ENCODE assay signal across 10 cellular contexts in the genomic region with DNA sequence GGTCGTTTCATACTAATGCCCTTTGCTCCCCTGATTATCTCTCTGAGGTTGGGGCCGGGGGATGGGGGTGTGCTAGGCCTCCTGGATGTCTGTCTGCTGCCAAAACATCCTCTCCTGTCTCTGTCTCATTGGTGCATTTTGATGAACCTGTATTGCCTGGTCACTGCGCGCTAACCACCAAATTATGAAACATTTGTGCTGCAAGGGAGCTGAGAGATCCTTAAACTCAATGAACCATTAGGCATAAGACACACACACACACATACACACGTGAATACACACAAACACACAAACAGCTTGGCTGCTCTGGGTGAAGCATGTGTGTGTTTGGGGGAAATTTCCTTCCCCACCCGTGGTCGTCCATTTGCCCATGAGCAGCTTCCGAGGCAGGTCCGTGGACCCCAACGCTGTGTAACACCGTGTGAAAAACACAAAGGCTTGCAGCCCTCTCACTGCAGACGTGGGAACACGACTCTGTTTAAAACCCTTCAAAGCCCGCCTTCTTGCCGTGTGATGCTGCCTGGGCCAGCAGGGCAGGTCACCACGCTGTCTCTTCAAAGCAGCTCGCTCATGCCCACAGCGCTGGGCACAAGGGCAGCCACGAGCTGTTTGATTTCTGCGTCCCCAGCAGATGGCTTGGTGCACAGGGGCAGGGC.
DNase-seq lines count a peak whose midpoint lies in the region; TF ChIP-seq lines count a peak whose summit lies in the region.
"Had no signal": no experiment of that assay in that cellular context is flagged by ENCODE, and none has a peak within 500 bp of the region (broad histone marks: within the 10 kb centered on the region; RNA-seq: fewer than 3 reads in every experiment).

No MANE protein-coding gene starts in this region.

- no peak for TF ChIP-seq CTCF in type B pancreatic cell (conservative IDR thresholded peaks at IDR 0.05)

- H3K27me3 Mint-ChIP-seq in activated naive CD8-positive, alpha-beta T cell, result no peaks in the 10 kb centered on the region
- H3K27me3 Mint-ChIP-seq in activated naive CD8-positive, alpha-beta T cell treated with anti-CD3 and anti-CD28 coated beads for 36 hours, result peaks cover 6% of the 10 kb centered on the region
- no peaks in the 10 kb centered on the region for H3K27me3 Mint-ChIP-seq in dendritic cell treated with granulocyte-macrophage colony-stimulating factor and Interleukin-4, amounts not matched to agents 40 ng/mL and 50 ng/mL, for 4 days
- H3K27me3 Mint-ChIP-seq in type B pancreatic cell, result peaks cover 29% of the 10 kb centered on the region

- peak overlapping the region; percentile 10 for H3K4me3 Mint-ChIP-seq in activated naive CD8-positive, alpha-beta T cell
- no peak overlapping the region for H3K4me3 Mint-ChIP-seq in activated naive CD8-positive, alpha-beta T cell treated with anti-CD3 and anti-CD28 coated beads for 36 hours
- H3K4me3 Mint-ChIP-seq in dendritic cell treated with granulocyte-macrophage colony-stimulating factor and Interleukin-4, amounts not matched to agents 40 ng/mL and 50 ng/mL, for 4 days, result peak overlapping the region; percentile 63
- no peak overlapping the region for H3K4me3 Mint-ChIP-seq in type B pancreatic cell

- peaks cover 47% of the 10 kb centered on the region for H3K4me1 Mint-ChIP-seq in activated naive CD8-positive, alpha-beta T cell (ENCODE audit: low read depth)
- peaks cover 37% of the 10 kb centered on the region for H3K4me1 Mint-ChIP-seq in activated naive CD8-positive, alpha-beta T cell treated with anti-CD3 and anti-CD28 coated beads for 36 hours
- peaks cover 83% of the 10 kb centered on the region for H3K4me1 Mint-ChIP-seq in dendritic cell treated with granulocyte-macrophage colony-stimulating factor and Interleukin-4, amounts not matched to agents 40 ng/mL and 50 ng/mL, for 4 days (ENCODE audit: low read depth)
- peaks cover 20% of the 10 kb centered on the region for H3K4me1 Mint-ChIP-seq in type B pancreatic cell (ENCODE audit: unreplicated experiment)

- H3K27ac Mint-ChIP-seq in activated naive CD8-positive, alpha-beta T cell, result no peak overlapping the region
- H3K27ac Mint-ChIP-seq in activated naive CD8-positive, alpha-beta T cell treated with anti-CD3 and anti-CD28 coated beads for 36 hours, result no peak overlapping the region
- H3K27ac Mint-ChIP-seq in dendritic cell treated with granulocyte-macrophage colony-stimulating factor and Interleukin-4, amounts not matched to agents 40 ng/mL and 50 ng/mL, for 4 days, result peak overlapping the region; percentile 81
- H3K27ac Mint-ChIP-seq in type B pancreatic cell, result no peak overlapping the region

- no peaks in the 10 kb centered on the region for H3K9me3 Mint-ChIP-seq in activated naive CD8-positive, alpha-beta T cell (ENCODE audit: low read depth)
- H3K9me3 Mint-ChIP-seq in activated naive CD8-positive, alpha-beta T cell treated with anti-CD3 and anti-CD28 coated beads for 36 hours, result no peaks in the 10 kb centered on the region
- H3K9me3 Mint-ChIP-seq in dendritic cell treated with granulocyte-macrophage colony-stimulating factor and Interleukin-4, amounts not matched to agents 40 ng/mL and 50 ng/mL, for 4 days, result no peaks in the 10 kb centered on the region
- no peaks in the 10 kb centered on the region for H3K9me3 Mint-ChIP-seq in type B pancreatic cell

- intact Hi-C loops in dendritic cell treated with granulocyte-macrophage colony-stimulating factor and Interleukin-4, amounts not matched to agents 40 ng/mL and 50 ng/mL, for 4 days (cut with micrococcal nuclease), result loop anchor here (5.0 to 10.0 kb wide), 3 partner anchors 110 to 1067 kb away; a partner anchor contains a TSS

- H3K36me3 Mint-ChIP-seq in activated naive CD8-positive, alpha-beta T cell, result no peaks in the 10 kb centered on the region
- no peaks in the 10 kb centered on the region for H3K36me3 Mint-ChIP-seq in activated naive CD8-positive, alpha-beta T cell treated with anti-CD3 and anti-CD28 coated beads for 36 hours
- H3K36me3 Mint-ChIP-seq in dendritic cell treated with granulocyte-macrophage colony-stimulating factor and Interleukin-4, amounts not matched to agents 40 ng/mL and 50 ng/mL, for 4 days (ENCODE audit: low read depth), result no peaks in the 10 kb centered on the region
- no peaks in the 10 kb centered on the region for H3K36me3 Mint-ChIP-seq in type B pancreatic cell

- DNase-seq in activated naive CD8-positive, alpha-beta T cell treated with anti-CD3 and anti-CD28 coated beads for 36 hours, result no peak
- DNase-seq in NOMO-1 treated with DMSO at 0.1 percent for 48 hours (lab: John Stamatoyannopoulos, UW; ENCODE audit: unreplicated experiment), result peak; percentile 98
- DNase-seq in type B pancreatic cell (ENCODE audit: extremely low spot score, unreplicated experiment), result peak; percentile 53
- no peak for DNase-seq in NCI-H187 treated with DMSO at 0.1 percent for 48 hours (lab: John Stamatoyannopoulos, UW)
- DNase-seq in activated T-cell treated with anti-CD3 and anti-CD28 coated beads for 4 hours, result no peak
- DNase-seq in HCEC 1CT, result no peak
- DNase-seq: H7, NCI-H187 had no signal

Comparison
In these comparisons a context has a peak if more than half of its experiments do, and no peak if none do; other contexts are left out.
1. H3K4me3 Mint-ChIP-seq: peak in activated naive CD8-positive, alpha-beta T cell (single experiment) and dendritic cell treated with granulocyte-macrophage colony-stimulating factor and Interleukin-4, amounts not matched to agents 40 ng/mL and 50 ng/mL, for 4 days (single experiment); none in activated naive CD8-positive, alpha-beta T cell treated with anti-CD3 and anti-CD28 coated beads for 36 hours (single experiment) and type B pancreatic cell (single experiment).
2. DNase-seq: peak in NOMO-1 treated with DMSO at 0.1 percent for 48 hours (single experiment) and type B pancreatic cell (single experiment); none in activated naive CD8-positive, alpha-beta T cell treated with anti-CD3 and anti-CD28 coated beads for 36 hours (single experiment), NCI-H187 treated with DMSO at 0.1 percent for 48 hours (single experiment), activated T-cell treated with anti-CD3 and anti-CD28 coated beads for 4 hours (single experiment) and HCEC 1CT (single experiment).